8 cellular contexts compared by ENCODE assay signal in genomic region chr19:29714371-29714952, GRCh38. TPM values are rescaled to one million over a fixed set of nuclear protein-coding genes. Genes with fewer than 3 reads are reported as not detected.
DNase-seq lines count a peak whose midpoint lies in the region; ATAC-seq, FAIRE-seq and TF ChIP-seq lines count a peak whose summit lies in the region.

No MANE protein-coding gene starts in this region.

- peak; percentile 78 for FAIRE-seq in GM12891 (lab: Jason Lieb, UNC)

- no peak for DNase-seq in GM12891 (ENCODE audit: insufficient read length, low spot score)
- DNase-seq in HAP-1 (ENCODE audit: low spot score in 2 of 2) = no peak
- DNase-seq in SJCRH30 = no peak
- DNase-seq in central memory CD8-positive, alpha-beta T cell (ENCODE audit: low spot score in 2 of 2) = no peak
- DNase-seq in aorta = peak; percentile 33 to 56
- no peak for DNase-seq in medulla oblongata (ENCODE audit: extremely low spot score)
- no peak for DNase-seq in iPS-NIHi7 (ENCODE audit: extremely low spot score)

- no peaks in the 10 kb centered on the region for H3K9me3 Mint-ChIP-seq in central memory CD8-positive, alpha-beta T cell

- H3K4me1 Mint-ChIP-seq in central memory CD8-positive, alpha-beta T cell = peaks cover 65% of the 10 kb centered on the region

- peak overlapping the region; percentile 92 for H3K27ac Mint-ChIP-seq in central memory CD8-positive, alpha-beta T cell (ENCODE audit: low read depth)

- intact Hi-C loops in aorta (cut with DNase I) = no loop called here

- peaks cover 15% of the 10 kb centered on the region for H3K4me1 ChIP-seq in HAP-1
- no peaks in the 10 kb centered on the region for H3K4me1 ChIP-seq in SJCRH30
- H3K4me1 ChIP-seq in mesodermal cell (ENCODE audit: control insufficient read depth, insufficient read depth, low read length, poor library complexity, severe bottlenecking) = peaks cover 14% of the 10 kb centered on the region
- H3K4me1 ChIP-seq in aorta (ENCODE audit: control insufficient read depth in 1 of 2, insufficient read depth in 2 of 2, low read length in 2 of 2) = no peaks in the 10 kb centered on the region

- no peaks in the 10 kb centered on the region for H3K36me3 ChIP-seq in HAP-1 (replicated peaks)
- H3K36me3 ChIP-seq in SJCRH30 = no peaks in the 10 kb centered on the region
- H3K36me3 ChIP-seq in mesodermal cell (ENCODE audit: control insufficient read depth, insufficient read depth, low read length) = peaks cover 7% of the 10 kb centered on the region
- no peaks in the 10 kb centered on the region for H3K36me3 ChIP-seq in aorta (ENCODE audit: control insufficient read depth in 1 of 2, insufficient read depth in 2 of 2, low read length in 1 of 2)

- peaks cover 25% of the 10 kb centered on the region for H3K36me3 Mint-ChIP-seq in central memory CD8-positive, alpha-beta T cell (ENCODE audit: insufficient read depth)

- TF ChIP-seq POLR2A in GM12891 (IDR thresholded peaks at IDR 0.05; ENCODE audit: low read depth, low read length) = no peak

- H3K27me3 Mint-ChIP-seq in central memory CD8-positive, alpha-beta T cell = no peaks in the 10 kb centered on the region

- no peaks in the 10 kb centered on the region for H3K27me3 ChIP-seq in HAP-1 (ENCODE audit: low read depth)
- no peaks in the 10 kb centered on the region for H3K27me3 ChIP-seq in SJCRH30
- H3K27me3 ChIP-seq in aorta (ENCODE audit: control insufficient read depth in 1 of 2, insufficient read depth in 2 of 2, low read length in 1 of 2) = no peaks in the 10 kb centered on the region

- H3K9me3 ChIP-seq in HAP-1 = no peaks in the 10 kb centered on the region
- no peaks in the 10 kb centered on the region for H3K9me3 ChIP-seq in SJCRH30 (replicated peaks)
- no peaks in the 10 kb centered on the region for H3K9me3 ChIP-seq in mesodermal cell (ENCODE audit: control insufficient read depth, low read length)
- H3K9me3 ChIP-seq in aorta (ENCODE audit: control insufficient read depth, low read length) = no peaks in the 10 kb centered on the region

- WGBS in mesodermal cell (ENCODE audit: insufficient coverage in 2 of 2), 2 experiments = 66 to 78% methylated on average over 7 to 8 of the region's 15 CpGs
- 17 to 25% methylated on average over 12 to 15 of the region's 15 CpGs for whole genome bisulfite sequencing in aorta, 2 donors

- H3K4me3 Mint-ChIP-seq in central memory CD8-positive, alpha-beta T cell = peak overlapping the region; percentile 76

- peak overlapping the region; percentile 70 for H3K4me3 ChIP-seq in HAP-1
- H3K4me3 ChIP-seq in SJCRH30 = peak overlapping the region; percentile 83
- H3K4me3 ChIP-seq in mesodermal cell (ENCODE audit: extremely low read depth, insufficient read depth, low read length, poor library complexity, severe bottlenecking) = peak overlapping the region; percentile 63
- peak overlapping the region; percentile 57 to 83 for H3K4me3 ChIP-seq in aorta (ENCODE audit: low read length in 2 of 2)

- peak overlapping the region; percentile 78; the same call in 1 of the 2 replicates for H3K27ac ChIP-seq in SJCRH30
- H3K27ac ChIP-seq in mesodermal cell (ENCODE audit: low read depth, low read length, severe bottlenecking) = no peak overlapping the region
- H3K27ac ChIP-seq in aorta (ENCODE audit: low read depth in 1 of 2, low read length in 2 of 2) = peak overlapping the region in 1 of 2 donors; percentile 61

- peak; percentile 52 for ATAC-seq in central memory CD8-positive, alpha-beta T cell (replicated peaks; ENCODE audit: extremely low read depth, poor library complexity, severe bottlenecking)
- no peak for ATAC-seq in aorta (ENCODE audit: low FRiP score)

- in situ Hi-C loops in HAP-1 (cut with MboI; ENCODE audit: low sequenced_read_pairs) = no loop called here

TF ChIP-seq in GM12891, 5 proteins besides CTCF, POLR2A, EP300 and RAD21:
- no peak for TF ChIP-seq POU2F2 (IDR thresholded peaks at IDR 0.05; ENCODE audit: low read depth, low read length)
- no peak for TF ChIP-seq SPI1 (IDR thresholded peaks at IDR 0.05; ENCODE audit: low read depth, low read length)
- TF ChIP-seq POLR2AphosphoS5 (IDR thresholded peaks at IDR 0.05; ENCODE audit: low read depth, low read length) = no peak
- no peak for TF ChIP-seq PAX5 (IDR thresholded peaks at IDR 0.05; ENCODE audit: insufficient read depth, low read length, severe bottlenecking)
- no peak for TF ChIP-seq TAF1 (IDR thresholded peaks at IDR 0.05; ENCODE audit: low read depth, low read length)
TF ChIP-seq in GM12891: peak in this region for 0.

RNA-seq across cellular contexts. Expression of gene C19orf12, which starts 0.6 kb away (rescaled TPM):
- 10.3 TPM for polyA plus RNA-seq in GM12891 (2012; ENCODE audit: low read depth, missing spikeins)
- total RNA-seq in SJCRH30 (2014; rRNA removed; shearing (Covaris generic)) = 26.4 and 28.4 TPM in 2 replicates
- polyA plus RNA-seq in mesodermal cell (2013, experiment 1 of 2) = 21.3 TPM
- polyA plus RNA-seq in mesodermal cell (2013, experiment 2 of 2) = 22.8 TPM
- total RNA-seq in aorta = 10 to 100 TPM; 26.4 to 32.8 TPM
- polyA plus RNA-seq in aorta = 10 to 100 TPM; 14.3 to 19.5 TPM

RNA-seq across cellular contexts. Expression of gene PLEKHF1, which starts 49.2 kb away (rescaled TPM):
- 5.1 TPM for polyA plus RNA-seq in GM12891 (2012; ENCODE audit: low read depth, missing spikeins)
- 1.7 and 2.0 TPM in 2 replicates for total RNA-seq in SJCRH30 (2014; rRNA removed; shearing (Covaris generic))
- 4.0 TPM for polyA plus RNA-seq in mesodermal cell (2013, experiment 1 of 2)
- polyA plus RNA-seq in mesodermal cell (2013, experiment 2 of 2) = 3.2 TPM
- 10 to 100 TPM; 10.8 to 17.5 TPM for total RNA-seq in aorta
- polyA plus RNA-seq in aorta = 10 to 100 TPM in 1 of 2 donors, 1 to 10 TPM in 1; 9.9 to 17.2 TPM

Comparison
In these comparisons a context has a peak if more than half of its experiments do, and no peak if none do; other contexts are left out.
1. DNase-seq: peak in aorta (2 of 2); none in GM12891 (single experiment), HAP-1 (0 of 2), SJCRH30 (0 of 2), central memory CD8-positive, alpha-beta T cell (0 of 2), medulla oblongata (single experiment) and iPS-NIHi7 (single experiment).
2. Peak in every context shown above with its lines, with median percentiles within 50 percentile points of each other: H3K4me3 ChIP-seq.